Comparison of ENCODE assay signal across 1 cellular context in the genomic region with DNA sequence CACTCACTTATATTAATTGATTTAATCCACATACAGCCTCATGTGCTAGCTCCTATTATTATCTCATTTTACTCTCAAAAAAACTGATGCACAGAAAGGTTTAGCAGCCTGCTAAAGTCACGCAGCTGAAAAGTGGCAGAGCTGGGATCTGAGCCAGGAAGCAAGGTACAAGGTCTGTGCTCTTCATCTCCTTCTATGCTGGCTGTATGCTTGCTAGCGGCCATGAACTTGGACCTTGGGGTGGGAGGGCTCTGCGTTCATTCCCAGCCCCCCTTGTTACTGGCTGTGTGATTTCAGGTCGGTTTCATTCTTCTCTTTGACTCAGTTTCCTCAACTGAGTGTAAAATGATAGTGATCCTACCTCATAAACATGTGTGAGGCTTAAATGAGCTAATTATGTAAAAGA.
A peak's percentile ranks its signal among the peaks of the same experiment; 100 is the strongest.
TF ChIP-seq lines count a peak whose summit lies in the region.

No MANE protein-coding gene starts in this region.

TF ChIP-seq in HepG2, 621 proteins besides CTCF, POLR2A, EP300 and RAD21 (continued from another document and continues in another):
- TF ChIP-seq, protein P1, sequence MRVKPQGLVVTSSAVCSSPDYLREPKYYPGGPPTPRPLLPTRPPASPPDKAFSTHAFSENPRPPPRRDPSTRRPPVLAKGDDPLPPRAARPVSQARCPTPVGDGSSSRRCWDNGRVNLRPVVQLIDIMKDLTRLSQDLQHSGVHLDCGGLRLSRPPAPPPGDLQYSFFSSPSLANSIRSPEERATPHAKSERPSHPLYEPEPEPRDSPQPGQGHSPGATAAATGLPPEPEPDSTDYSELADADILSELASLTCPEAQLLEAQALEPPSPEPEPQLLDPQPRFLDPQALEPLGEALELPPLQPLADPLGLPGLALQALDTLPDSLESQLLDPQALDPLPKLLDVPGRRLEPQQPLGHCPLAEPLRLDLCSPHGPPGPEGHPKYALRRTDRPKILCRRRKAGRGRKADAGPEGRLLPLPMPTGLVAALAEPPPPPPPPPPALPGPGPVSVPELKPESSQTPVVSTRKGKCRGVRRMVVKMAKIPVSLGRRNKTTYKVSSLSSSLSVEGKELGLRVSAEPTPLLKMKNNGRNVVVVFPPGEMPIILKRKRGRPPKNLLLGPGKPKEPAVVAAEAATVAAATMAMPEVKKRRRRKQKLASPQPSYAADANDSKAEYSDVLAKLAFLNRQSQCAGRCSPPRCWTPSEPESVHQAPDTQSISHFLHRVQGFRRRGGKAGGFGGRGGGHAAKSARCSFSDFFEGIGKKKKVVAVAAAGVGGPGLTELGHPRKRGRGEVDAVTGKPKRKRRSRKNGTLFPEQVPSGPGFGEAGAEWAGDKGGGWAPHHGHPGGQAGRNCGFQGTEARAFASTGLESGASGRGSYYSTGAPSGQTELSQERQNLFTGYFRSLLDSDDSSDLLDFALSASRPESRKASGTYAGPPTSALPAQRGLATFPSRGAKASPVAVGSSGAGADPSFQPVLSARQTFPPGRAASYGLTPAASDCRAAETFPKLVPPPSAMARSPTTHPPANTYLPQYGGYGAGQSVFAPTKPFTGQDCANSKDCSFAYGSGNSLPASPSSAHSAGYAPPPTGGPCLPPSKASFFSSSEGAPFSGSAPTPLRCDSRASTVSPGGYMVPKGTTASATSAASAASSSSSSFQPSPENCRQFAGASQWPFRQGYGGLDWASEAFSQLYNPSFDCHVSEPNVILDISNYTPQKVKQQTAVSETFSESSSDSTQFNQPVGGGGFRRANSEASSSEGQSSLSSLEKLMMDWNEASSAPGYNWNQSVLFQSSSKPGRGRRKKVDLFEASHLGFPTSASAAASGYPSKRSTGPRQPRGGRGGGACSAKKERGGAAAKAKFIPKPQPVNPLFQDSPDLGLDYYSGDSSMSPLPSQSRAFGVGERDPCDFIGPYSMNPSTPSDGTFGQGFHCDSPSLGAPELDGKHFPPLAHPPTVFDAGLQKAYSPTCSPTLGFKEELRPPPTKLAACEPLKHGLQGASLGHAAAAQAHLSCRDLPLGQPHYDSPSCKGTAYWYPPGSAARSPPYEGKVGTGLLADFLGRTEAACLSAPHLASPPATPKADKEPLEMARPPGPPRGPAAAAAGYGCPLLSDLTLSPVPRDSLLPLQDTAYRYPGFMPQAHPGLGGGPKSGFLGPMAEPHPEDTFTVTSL (CRISPR knock-in tag; IDR thresholded peaks at IDR 0.05; ENCODE audit: borderline replicate concordance): peak; percentile 62; the same call in 1 of the 2 replicates
- TF ChIP-seq TAF15 (IDR thresholded peaks at IDR 0.05; ENCODE audit: low read depth, low read length, poor library complexity, severe bottlenecking) (no peak), ZNF597 (CRISPR knock-in tag; IDR thresholded peaks at IDR 0.05) (no peak), ESRRA (CRISPR knock-in tag; IDR thresholded peaks at IDR 0.05; ENCODE audit: low read depth) (no peak), MAZ (IDR thresholded peaks at IDR 0.05; ENCODE audit: borderline replicate concordance, low read depth, low read length) (no peak), MAZ (CRISPR knock-in tag; IDR thresholded peaks at IDR 0.05; ENCODE audit: low read depth) (no peak), ARID3A (IDR thresholded peaks at IDR 0.05; ENCODE audit: low read depth, low read length) (no peak), ZNF577 (CRISPR knock-in tag; IDR thresholded peaks at IDR 0.05; ENCODE audit: borderline replicate concordance, low read depth) (no peak), ZNF326 (CRISPR knock-in tag; IDR thresholded peaks at IDR 0.05; ENCODE audit: borderline replicate concordance) (no peak), KDM1A (CRISPR knock-in tag; IDR thresholded peaks at IDR 0.05) (peak; percentile 89), ZBTB7B (CRISPR knock-in tag; IDR thresholded peaks at IDR 0.05) (0 out of 2 replicates have a peak, but pooled peaks have one; percentile 56), RCOR2 (CRISPR knock-in tag; IDR thresholded peaks at IDR 0.05) (peak; percentile 74; the same call in 1 of the 2 replicates), ZNF790 (CRISPR knock-in tag; IDR thresholded peaks at IDR 0.05; ENCODE audit: borderline replicate concordance) (no peak), ATF2 (CRISPR knock-in tag; IDR thresholded peaks at IDR 0.05) (no peak), FOXK1 (CRISPR knock-in tag; IDR thresholded peaks at IDR 0.05; ENCODE audit: borderline replicate concordance, low read depth) (no peak), ZNF619 (CRISPR knock-in tag; IDR thresholded peaks at IDR 0.05) (no peak), ZFAT (CRISPR knock-in tag; conservative IDR thresholded peaks at IDR 0.05) (no peak), MAFF (IDR thresholded peaks at IDR 0.05; ENCODE audit: low read depth, low read length) (no peak), KLF12 (CRISPR knock-in tag; IDR thresholded peaks at IDR 0.05; ENCODE audit: borderline replicate concordance) (no peak)
- TF ChIP-seq, protein P2, sequence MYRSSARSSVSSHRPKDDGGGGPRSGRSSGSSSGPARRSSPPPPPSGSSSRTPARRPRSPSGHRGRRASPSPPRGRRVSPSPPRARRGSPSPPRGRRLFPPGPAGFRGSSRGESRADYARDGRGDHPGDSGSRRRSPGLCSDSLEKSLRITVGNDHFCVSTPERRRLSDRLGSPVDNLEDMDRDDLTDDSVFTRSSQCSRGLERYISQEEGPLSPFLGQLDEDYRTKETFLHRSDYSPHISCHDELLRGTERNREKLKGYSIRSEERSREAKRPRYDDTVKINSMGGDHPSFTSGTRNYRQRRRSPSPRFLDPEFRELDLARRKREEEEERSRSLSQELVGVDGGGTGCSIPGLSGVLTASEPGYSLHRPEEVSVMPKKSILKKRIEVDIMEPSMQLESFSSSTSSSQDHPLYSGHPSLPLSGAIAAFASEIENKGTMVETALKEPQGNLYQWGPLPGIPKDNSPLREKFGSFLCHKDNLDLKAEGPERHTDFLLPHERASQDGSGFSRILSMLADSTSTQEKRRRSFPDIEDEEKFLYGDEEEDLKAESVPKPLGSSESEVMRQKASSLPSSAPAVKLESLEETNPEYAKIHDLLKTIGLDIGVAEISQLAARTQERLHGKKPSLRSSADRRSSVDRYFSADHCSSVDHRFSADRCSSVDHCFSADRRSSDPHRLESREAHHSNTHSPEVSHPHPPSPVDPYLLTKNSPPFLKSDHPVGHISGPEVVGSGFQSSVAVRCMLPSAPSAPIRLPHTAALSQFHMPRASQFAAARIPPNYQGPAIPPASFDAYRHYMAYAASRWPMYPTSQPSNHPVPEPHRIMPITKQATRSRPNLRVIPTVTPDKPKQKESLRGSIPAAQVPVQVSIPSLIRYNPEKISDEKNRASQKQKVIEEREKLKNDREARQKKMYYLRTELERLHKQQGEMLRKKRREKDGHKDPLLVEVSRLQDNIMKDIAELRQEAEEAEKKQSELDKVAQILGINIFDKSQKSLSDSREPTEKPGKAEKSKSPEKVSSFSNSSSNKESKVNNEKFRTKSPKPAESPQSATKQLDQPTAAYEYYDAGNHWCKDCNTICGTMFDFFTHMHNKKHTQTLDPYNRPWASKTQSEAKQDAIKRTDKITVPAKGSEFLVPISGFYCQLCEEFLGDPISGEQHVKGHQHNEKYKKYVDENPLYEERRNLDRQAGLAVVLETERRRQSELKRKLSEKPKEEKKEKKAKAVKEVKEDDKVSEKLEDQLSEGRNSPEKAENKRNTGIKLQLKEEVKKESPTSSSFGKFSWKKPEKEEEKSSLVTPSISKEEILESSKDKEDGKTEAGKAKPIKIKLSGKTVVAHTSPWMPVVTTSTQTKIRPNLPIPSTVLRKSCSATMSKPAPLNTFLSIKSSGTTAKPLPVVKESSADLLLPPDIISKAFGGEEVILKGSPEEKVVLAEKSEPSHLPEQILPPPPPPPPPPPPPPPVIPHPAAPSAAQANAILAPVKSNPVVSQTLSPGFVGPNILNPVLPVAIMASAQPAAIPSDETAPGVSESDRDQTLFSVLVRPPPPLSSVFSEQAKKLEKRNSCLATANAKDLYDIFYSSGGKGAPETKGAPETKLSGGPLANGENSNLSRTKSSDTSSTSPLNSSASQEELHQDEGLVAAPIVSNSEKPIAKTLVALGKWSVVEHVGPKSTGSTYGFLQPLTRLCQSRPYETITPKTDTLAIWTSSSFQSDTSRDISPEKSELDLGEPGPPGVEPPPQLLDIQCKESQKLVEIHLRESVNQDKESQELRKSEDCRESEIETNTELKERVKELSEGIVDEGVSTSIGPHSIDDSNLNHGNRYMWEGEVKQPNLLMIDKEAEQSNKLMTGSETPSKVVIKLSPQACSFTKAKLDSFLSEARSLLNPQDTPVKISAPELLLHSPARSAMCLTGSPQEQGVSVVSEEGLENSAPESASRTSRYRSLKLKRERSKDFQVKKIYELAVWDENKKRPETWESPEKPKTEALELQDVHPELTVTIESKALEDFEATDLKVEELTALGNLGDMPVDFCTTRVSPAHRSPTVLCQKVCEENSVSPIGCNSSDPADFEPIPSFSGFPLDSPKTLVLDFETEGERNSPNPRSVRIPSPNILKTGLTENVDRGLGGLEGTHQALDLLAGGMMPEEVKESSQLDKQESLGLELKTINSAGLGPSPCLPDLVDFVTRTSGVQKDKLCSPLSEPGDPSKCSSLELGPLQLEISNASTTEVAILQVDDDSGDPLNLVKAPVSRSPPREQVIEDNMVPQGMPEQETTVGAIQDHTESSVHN (CRISPR knock-in tag; IDR thresholded peaks at IDR 0.05): no peak
- TF ChIP-seq, protein P3, sequence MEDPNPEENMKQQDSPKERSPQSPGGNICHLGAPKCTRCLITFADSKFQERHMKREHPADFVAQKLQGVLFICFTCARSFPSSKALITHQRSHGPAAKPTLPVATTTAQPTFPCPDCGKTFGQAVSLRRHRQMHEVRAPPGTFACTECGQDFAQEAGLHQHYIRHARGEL (CRISPR knock-in tag; IDR thresholded peaks at IDR 0.05): no peak
- TF ChIP-seq, protein P4, sequence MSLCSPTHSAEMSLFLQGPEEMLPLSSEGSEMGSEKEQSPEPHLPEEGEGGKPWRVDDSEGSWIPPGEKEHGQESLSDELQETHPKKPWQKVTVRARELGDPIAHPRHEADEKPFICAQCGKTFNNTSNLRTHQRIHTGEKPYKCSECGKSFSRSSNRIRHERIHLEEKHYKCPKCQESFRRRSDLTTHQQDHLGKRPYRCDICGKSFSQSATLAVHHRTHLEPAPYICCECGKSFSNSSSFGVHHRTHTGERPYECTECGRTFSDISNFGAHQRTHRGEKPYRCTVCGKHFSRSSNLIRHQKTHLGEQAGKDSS (CRISPR knock-in tag; IDR thresholded peaks at IDR 0.05; ENCODE audit: borderline replicate concordance, low read depth): no peak; the same call in 1 of the 2 replicates
- TF ChIP-seq, protein P5, sequence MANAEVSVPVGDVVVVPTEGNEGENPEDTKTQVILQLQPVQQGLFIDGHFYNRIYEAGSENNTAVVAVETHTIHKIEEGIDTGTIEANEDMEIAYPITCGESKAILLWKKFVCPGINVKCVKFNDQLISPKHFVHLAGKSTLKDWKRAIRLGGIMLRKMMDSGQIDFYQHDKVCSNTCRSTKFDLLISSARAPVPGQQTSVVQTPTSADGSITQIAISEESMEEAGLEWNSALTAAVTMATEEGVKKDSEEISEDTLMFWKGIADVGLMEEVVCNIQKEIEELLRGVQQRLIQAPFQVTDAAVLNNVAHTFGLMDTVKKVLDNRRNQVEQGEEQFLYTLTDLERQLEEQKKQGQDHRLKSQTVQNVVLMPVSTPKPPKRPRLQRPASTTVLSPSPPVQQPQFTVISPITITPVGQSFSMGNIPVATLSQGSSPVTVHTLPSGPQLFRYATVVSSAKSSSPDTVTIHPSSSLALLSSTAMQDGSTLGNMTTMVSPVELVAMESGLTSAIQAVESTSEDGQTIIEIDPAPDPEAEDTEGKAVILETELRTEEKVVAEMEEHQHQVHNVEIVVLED (CRISPR knock-in tag; IDR thresholded peaks at IDR 0.05; ENCODE audit: borderline replicate concordance): no peak
- TF ChIP-seq, protein P6, sequence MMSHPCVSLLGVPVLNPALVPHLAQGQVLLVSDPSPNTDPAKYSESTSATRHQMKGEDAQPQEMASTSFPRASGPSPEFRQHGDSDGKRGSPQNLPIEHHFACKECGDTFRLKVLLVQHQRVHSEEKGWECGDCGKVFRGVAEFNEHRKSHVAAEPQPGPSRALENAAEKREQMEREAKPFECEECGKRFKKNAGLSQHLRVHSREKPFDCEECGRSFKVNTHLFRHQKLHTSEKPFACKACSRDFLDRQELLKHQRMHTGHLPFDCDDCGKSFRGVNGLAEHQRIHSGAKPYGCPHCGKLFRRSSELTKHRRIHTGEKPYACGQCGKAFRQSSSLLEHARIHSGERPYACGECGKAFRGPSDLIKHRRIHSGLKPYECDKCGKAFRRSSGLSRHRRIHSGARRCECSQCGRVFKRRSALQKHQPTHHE (CRISPR knock-in tag; IDR thresholded peaks at IDR 0.05; ENCODE audit: borderline replicate concordance): no peak
- TF ChIP-seq, protein P7, sequence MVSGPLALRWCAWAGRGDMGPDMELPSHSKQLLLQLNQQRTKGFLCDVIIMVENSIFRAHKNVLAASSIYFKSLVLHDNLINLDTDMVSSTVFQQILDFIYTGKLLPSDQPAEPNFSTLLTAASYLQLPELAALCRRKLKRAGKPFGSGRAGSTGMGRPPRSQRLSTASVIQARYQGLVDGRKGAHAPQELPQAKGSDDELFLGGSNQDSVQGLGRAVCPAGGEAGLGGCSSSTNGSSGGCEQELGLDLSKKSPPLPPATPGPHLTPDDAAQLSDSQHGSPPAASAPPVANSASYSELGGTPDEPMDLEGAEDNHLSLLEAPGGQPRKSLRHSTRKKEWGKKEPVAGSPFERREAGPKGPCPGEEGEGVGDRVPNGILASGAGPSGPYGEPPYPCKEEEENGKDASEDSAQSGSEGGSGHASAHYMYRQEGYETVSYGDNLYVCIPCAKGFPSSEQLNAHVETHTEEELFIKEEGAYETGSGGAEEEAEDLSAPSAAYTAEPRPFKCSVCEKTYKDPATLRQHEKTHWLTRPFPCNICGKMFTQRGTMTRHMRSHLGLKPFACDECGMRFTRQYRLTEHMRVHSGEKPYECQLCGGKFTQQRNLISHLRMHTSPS (CRISPR knock-in tag; IDR thresholded peaks at IDR 0.05; ENCODE audit: low read depth): no peak
